2 cellular contexts compared by ENCODE assay signal in genomic region chr6:152980656-152981055, GRCh38.
TF ChIP-seq lines count a peak whose summit lies in the region.

No MANE protein-coding gene starts in this region.

TF ChIP-seq in GM23338, 12 proteins besides CTCF, POLR2A, EP300 and RAD21 (continued from another document):
- no peak for TF ChIP-seq ZNF462 (CRISPR knock-in tag; IDR thresholded peaks at IDR 0.05)

TF ChIP-seq in WTC11, 78 proteins besides CTCF, POLR2A, EP300 and RAD21 (continued from another document):
- TF ChIP-seq E2F5 (CRISPR knock-in tag; IDR thresholded peaks at IDR 0.05) (no peak), ATF2 (CRISPR knock-in tag; IDR thresholded peaks at IDR 0.05; ENCODE audit: borderline replicate concordance, low read depth) (no peak), ELF4 (CRISPR knock-in tag; IDR thresholded peaks at IDR 0.05; ENCODE audit: low read depth) (no peak)
